23 cellular contexts compared by ENCODE assay signal in the genomic region with DNA sequence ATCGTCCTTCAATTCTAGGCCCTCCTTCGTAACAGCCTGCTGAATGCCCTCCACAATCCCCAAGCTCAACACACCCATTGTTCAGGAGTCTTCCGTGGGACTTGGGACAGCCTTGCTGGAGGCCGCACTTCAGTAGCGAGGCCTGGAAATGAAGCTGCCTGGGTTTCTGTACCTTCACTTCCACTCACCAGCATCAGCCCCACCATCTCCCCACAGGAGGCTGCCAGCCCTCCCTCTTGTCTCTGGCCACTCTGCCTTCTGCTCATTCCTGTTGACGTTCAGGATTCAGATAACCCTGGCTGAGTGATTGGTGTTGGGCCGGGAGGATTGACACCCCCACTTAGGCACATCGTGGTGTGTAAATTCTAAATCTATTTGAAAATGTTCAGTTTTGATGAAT.
"Had no signal": no experiment of that assay in that cellular context is flagged by ENCODE, and none has a peak within 500 bp of the region (broad histone marks: within the 10 kb centered on the region; RNA-seq: fewer than 3 reads in every experiment).

No MANE protein-coding gene starts in this region.

- DNase-seq: activated CD4-positive, alpha-beta T cell treated with anti-CD3 and anti-CD28 coated beads, Interleukin-2, amount 50 U/mL, for 1 hour; activated CD4-positive, CD25-positive, alpha-beta regulatory T cell treated with anti-CD3 and anti-CD28 coated beads, Interleukin-2, amount 50 U/mL, for 72 hours; activated CD8-positive, alpha-beta T cell treated with anti-CD3 and anti-CD28 coated beads, Interleukin-2, amount 10 ng/mL, durations not matched to agents 7 days and 5 days; activated gamma-delta T cell treated with Interleukin-2 at 50 U/mL for 16 hours; activated naive CD8-positive, alpha-beta T cell treated with anti-CD3 and anti-CD28 coated beads, Interleukin-2, amount 10 ng/mL, durations not matched to agents 7 days and 5 days; amniotic stem cell; colonic mucosa; dorsolateral prefrontal cortex; effector memory CD8-positive, alpha-beta T cell; glutamatergic neuron; kidney glomerular epithelial cell; stimulated activated CD4-positive, alpha-beta T cell treated with anti-CD3 and anti-CD28 coated beads, Interleukin-4, amount 100 ng/mL, for 24 hours; stimulated activated naive CD8-positive, alpha-beta T cell treated with anti-CD3 and anti-CD28 coated beads, Interleukin-15, amount 100 ng/mL, for 72 hours; T-helper 17 cell had no signal

- H3K4me3 Mint-ChIP-seq: activated CD8-positive, alpha-beta T cell treated with anti-CD3 and anti-CD28 coated beads, Interleukin-2, amount 10 ng/mL, durations not matched to agents 7 days and 5 days; activated naive CD8-positive, alpha-beta T cell treated with anti-CD3 and anti-CD28 coated beads, Interleukin-2, amount 10 ng/mL, durations not matched to agents 7 days and 5 days; activated T-helper 1 cell treated with anti-CD3 and anti-CD28 coated beads, Interleukin-12 subunit alpha, Interleukin-12 subunit beta, Interleukin-2, Interleukin-4 antibody, amounts not matched to agents 30 ng/mL and 10 ng/mL and 1 ng/mL, durations not matched to agents 14 hours and 24 hours and 36 hours; effector memory CD8-positive, alpha-beta T cell; neural progenitor cell; stimulated activated naive CD8-positive, alpha-beta T cell treated with anti-CD3 and anti-CD28 coated beads, Interleukin-15, amount 100 ng/mL, for 72 hours; T-helper 17 cell had no signal

- H3K4me1 ChIP-seq: colonic mucosa had no signal

- H3K27ac ChIP-seq: breast epithelium, colonic mucosa, dorsolateral prefrontal cortex, esophagus muscularis mucosa, hepatocyte, neural progenitor cell, tibial artery had no signal

- H3K9me3 ChIP-seq: breast epithelium, colonic mucosa, esophagus muscularis mucosa, left lung, tibial artery had no signal

- H3K36me3 Mint-ChIP-seq: activated naive CD8-positive, alpha-beta T cell treated with anti-CD3 and anti-CD28 coated beads, Interleukin-2, amount 10 ng/mL, durations not matched to agents 7 days and 5 days; neural progenitor cell had no signal

- H3K9ac ChIP-seq: neural progenitor cell had no signal

- H3K9me3 Mint-ChIP-seq: activated naive CD8-positive, alpha-beta T cell treated with anti-CD3 and anti-CD28 coated beads, Interleukin-2, amount 10 ng/mL, durations not matched to agents 7 days and 5 days; effector memory CD8-positive, alpha-beta T cell; neural progenitor cell; stimulated activated naive CD8-positive, alpha-beta T cell treated with anti-CD3 and anti-CD28 coated beads, Interleukin-15, amount 100 ng/mL, for 72 hours had no signal

- H2AFZ ChIP-seq: hepatocyte, neural progenitor cell had no signal

- H3K27ac Mint-ChIP-seq: activated CD8-positive, alpha-beta T cell treated with anti-CD3 and anti-CD28 coated beads, Interleukin-2, amount 10 ng/mL, durations not matched to agents 7 days and 5 days; activated naive CD8-positive, alpha-beta T cell treated with anti-CD3 and anti-CD28 coated beads, Interleukin-2, amount 10 ng/mL, durations not matched to agents 7 days and 5 days; activated T-helper 1 cell treated with anti-CD3 and anti-CD28 coated beads, Interleukin-12 subunit alpha, Interleukin-12 subunit beta, Interleukin-2, Interleukin-4 antibody, amounts not matched to agents 30 ng/mL and 10 ng/mL and 1 ng/mL, durations not matched to agents 14 hours and 24 hours and 36 hours; neural progenitor cell; progenitor cell of endocrine pancreas; stimulated activated naive CD8-positive, alpha-beta T cell treated with anti-CD3 and anti-CD28 coated beads, Interleukin-15, amount 100 ng/mL, for 72 hours; T-helper 17 cell had no signal

- H3K4me2 ChIP-seq: hepatocyte, neural progenitor cell had no signal

- H3K27me3 Mint-ChIP-seq: activated naive CD8-positive, alpha-beta T cell treated with anti-CD3 and anti-CD28 coated beads, Interleukin-2, amount 10 ng/mL, durations not matched to agents 7 days and 5 days; stimulated activated naive CD8-positive, alpha-beta T cell treated with anti-CD3 and anti-CD28 coated beads, Interleukin-15, amount 100 ng/mL, for 72 hours had no signal

- H3K27me3 ChIP-seq: breast epithelium, colonic mucosa, dorsolateral prefrontal cortex, esophagus muscularis mucosa, hepatocyte, left lung, neural progenitor cell, tibial artery had no signal

- ATAC-seq: activated CD8-positive, alpha-beta T cell treated with anti-CD3 and anti-CD28 coated beads, Interleukin-2, amount 10 ng/mL, durations not matched to agents 7 days and 5 days; stimulated activated naive CD8-positive, alpha-beta T cell treated with anti-CD3 and anti-CD28 coated beads, Interleukin-15, amount 100 ng/mL, for 72 hours had no signal

- H3K36me3 ChIP-seq: breast epithelium, colonic mucosa, esophagus muscularis mucosa, left lung, neural progenitor cell, tibial artery had no signal

- H3K4me3 ChIP-seq: breast epithelium, colonic mucosa, dorsolateral prefrontal cortex, esophagus muscularis mucosa, hepatocyte, left lung, lung, neural progenitor cell, tibial artery had no signal
